In the genomic region with DNA sequence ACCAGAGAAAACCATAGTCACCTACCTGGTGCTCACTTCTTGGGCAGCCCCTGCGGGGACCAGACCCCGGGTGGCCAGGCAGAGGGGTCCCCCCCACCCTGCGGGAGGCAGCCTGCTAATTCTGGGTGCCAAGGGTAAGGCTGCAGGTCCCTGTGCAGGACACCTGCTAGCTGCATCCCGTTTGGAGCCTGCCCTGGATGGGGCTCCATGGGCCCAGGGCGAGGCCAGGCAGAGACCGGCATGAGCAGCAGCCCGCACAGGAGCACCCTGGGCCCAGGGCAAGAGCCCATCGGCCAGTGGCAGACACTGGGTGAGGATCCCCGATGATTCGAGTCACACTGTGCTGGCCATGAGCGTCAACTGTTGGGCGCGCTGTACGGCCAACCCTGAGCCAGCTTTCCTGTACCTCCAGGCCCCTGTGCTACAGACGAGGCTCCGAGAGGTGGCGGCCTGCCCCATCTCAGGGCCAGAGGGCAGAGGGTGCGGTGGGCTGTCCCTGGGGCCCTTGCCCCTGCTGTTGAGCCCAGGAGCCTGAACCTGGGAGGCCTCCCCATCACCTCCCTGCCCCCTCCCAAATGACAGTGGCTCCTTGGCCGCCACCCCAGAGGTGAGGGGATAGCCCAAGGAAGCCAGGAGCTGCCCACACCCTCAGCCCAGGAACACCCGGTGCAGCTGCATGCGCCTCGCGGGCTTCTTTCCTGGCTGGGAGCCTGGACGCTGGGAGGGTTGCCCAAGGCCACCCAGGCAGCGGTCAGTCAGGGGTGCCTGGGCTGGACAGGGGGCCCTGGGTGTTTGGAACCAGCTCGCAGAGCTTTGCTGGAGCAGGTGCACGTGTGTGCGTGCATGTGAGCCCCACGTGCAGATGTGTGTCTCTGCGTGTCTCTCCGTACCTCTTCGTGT, we compare ENCODE assay signal across 11 cellular contexts. TPM values are rescaled to one million over a fixed set of nuclear protein-coding genes. Genes with fewer than 3 reads are reported as not detected.
DNase-seq lines count a peak whose midpoint lies in the region; ATAC-seq, FAIRE-seq and TF ChIP-seq lines count a peak whose summit lies in the region.
"Had no signal": no experiment of that assay in that cellular context is flagged by ENCODE, and none has a peak within 500 bp of the region (broad histone marks: within the 10 kb centered on the region; RNA-seq: fewer than 3 reads in every experiment).

No MANE protein-coding gene starts in this region.

- TF ChIP-seq POLR2A in H1 (IDR thresholded peaks at IDR 0.05; ENCODE audit: control extremely low read depth in 1 of 2, low read depth in 2 of 2, low read length in 2 of 2) (no peak), thyroid gland (IDR thresholded peaks at IDR 0.05) (no peak)

- H3K4me3 ChIP-seq in H1 (ENCODE audit: extremely low read depth in 1 of 4, insufficient read depth in 2 of 4, low read depth in 3 of 4, low read length in 4 of 4) (no peak overlapping the region), thyroid gland (replicated peaks in 1 of 3) (no peak overlapping the region)

- H2AFZ ChIP-seq in H1 (ENCODE audit: low read length): no peak overlapping the region

- FAIRE-seq in H1 (lab: Jason Lieb, UNC): no peak

- peak overlapping the region; percentile 74 for H4K91ac ChIP-seq in H1 (replicated peaks; ENCODE audit: insufficient read length, low read length)

- no peak overlapping the region for H3K27ac Mint-ChIP-seq in mesothelial cell of epicardium
- no peak overlapping the region for H3K27ac Mint-ChIP-seq in stimulated activated memory B cell treated with anti-CD40 and anti-IgM and Interleukin-4, amounts not matched to agents 10 μg/mL and 1 μg/mL and 100 μg/mL, for 72 hours
- H3K27ac Mint-ChIP-seq: activated CD4-positive, alpha-beta T cell treated with anti-CD3 and anti-CD28 coated beads, Interleukin-2, amount 10 ng/mL, durations not matched to agents 24 days and 14 days had no signal

- H3K27me3 ChIP-seq in H1 (replicated peaks in 1 of 4; ENCODE audit: control insufficient read depth in 3 of 4, extremely low read depth in 1 of 4, insufficient read depth in 3 of 4, low read length in 3 of 4) (0 out of 7 replicates have a peak, but pooled peaks cover 0 to 3% (median 0%) of the 10 kb centered on the region in 4 experiments), thyroid gland (no peaks in the 10 kb centered on the region)

- H3K14ac ChIP-seq in H1 (ENCODE audit: insufficient read length): no peak overlapping the region

- no peak overlapping the region for H3K23ac ChIP-seq in H1 (ENCODE audit: insufficient read length)

- H3K4me1 ChIP-seq in H1 (replicated peaks in 1 of 4; ENCODE audit: control insufficient read depth in 3 of 4, insufficient read depth in 4 of 4, low read length in 3 of 4) (peaks cover 0 to 6% (median 6%) of the 10 kb centered on the region in 4 experiments; a peak in 5 of 7 replicates), thyroid gland (peaks cover 2 to 40% of the 10 kb centered on the region in 2 donors)

- H2BK120ac ChIP-seq in H1 (replicated peaks; ENCODE audit: low read depth, low read length): no peak overlapping the region

- CTCF ChIA-PET in H1 (lab: Charles Lee; ENCODE audit: partially characterized antibody): interaction anchor here (0.6 to 18.9 kb wide), 21 partner anchors 11 to 194 kb away, joined by 3 to 237 read pairs (median 6); a partner anchor contains a TSS

- peaks cover 5% of the 10 kb centered on the region for H3K4me1 Mint-ChIP-seq in mesothelial cell of epicardium
- H3K4me1 Mint-ChIP-seq in stimulated activated memory B cell treated with anti-CD40 and anti-IgM and Interleukin-4, amounts not matched to agents 10 μg/mL and 1 μg/mL and 100 μg/mL, for 72 hours: no peaks in the 10 kb centered on the region
- H3K4me1 Mint-ChIP-seq: activated CD4-positive, alpha-beta T cell treated with anti-CD3 and anti-CD28 coated beads, Interleukin-2, amount 10 ng/mL, durations not matched to agents 24 days and 14 days had no signal

- H2BK5ac ChIP-seq in H1 (ENCODE audit: low read depth, low read length): peak overlapping the region; percentile 71

- TF ChIP-seq CTCF in H1 (IDR thresholded peaks at IDR 0.05; ENCODE audit: control extremely low read depth in 1 of 3, insufficient read depth in 1 of 3, low read depth in 1 of 3, low read length in 3 of 3): no peak
- no peak for TF ChIP-seq CTCF in mesothelial cell of epicardium (IDR thresholded peaks at IDR 0.05; ENCODE audit: unreplicated experiment)
- TF ChIP-seq CTCF in thyroid gland (IDR thresholded peaks at IDR 0.05): no peak

- no peak overlapping the region for H3K9ac ChIP-seq in H1 (replicated peaks in 1 of 4; ENCODE audit: extremely low read depth in 1 of 4, low read depth in 3 of 4, low read length in 3 of 4)

- TF ChIP-seq EP300 in H1 (IDR thresholded peaks at IDR 0.05; ENCODE audit: borderline replicate concordance in 1 of 2, low read depth in 2 of 2, low read length in 2 of 2): no peak

- peak; percentile 27 to 39; a peak in 2 of 4 replicates for TF ChIP-seq RAD21 in H1 (IDR thresholded peaks at IDR 0.05 in 1 of 2, conservative IDR thresholded peaks at IDR 0.05 in 1 of 2; ENCODE audit: low read depth in 2 of 2, low read length in 2 of 2)

- no peaks in the 10 kb centered on the region for H3K79me1 ChIP-seq in H1 (ENCODE audit: low read depth, low read length)

- H2AK5ac ChIP-seq in H1 (ENCODE audit: low read depth, low read length): peak overlapping the region; percentile 95

- no peak overlapping the region; the same call in 1 of the 2 replicates for H3K18ac ChIP-seq in H1 (ENCODE audit: extremely low read depth, low read length)

- H4K20me1 ChIP-seq in H1 (replicated peaks in 1 of 2; ENCODE audit: control insufficient read depth in 1 of 2, insufficient read depth in 2 of 2, low read length in 2 of 2): no peaks in the 10 kb centered on the region

- no peaks in the 10 kb centered on the region for H3K79me2 ChIP-seq in H1 (ENCODE audit: control insufficient read depth in 1 of 2, insufficient read depth in 2 of 2, low read length in 2 of 2)

- intact Hi-C loops in thyroid gland (cut with DNase I): loop anchor here (2.0 to 5.0 kb wide), 2 partner anchors 61 to 153 kb away; a partner anchor contains a TSS

- H3K27me3 Mint-ChIP-seq in mesothelial cell of epicardium (ENCODE audit: low read depth): peaks cover 13% of the 10 kb centered on the region
- peaks cover 90% of the 10 kb centered on the region for H3K27me3 Mint-ChIP-seq in stimulated activated memory B cell treated with anti-CD40 and anti-IgM and Interleukin-4, amounts not matched to agents 10 μg/mL and 1 μg/mL and 100 μg/mL, for 72 hours

- H3K27ac ChIP-seq in H1 (ENCODE audit: low read depth, low read length): no peak overlapping the region
- H3K27ac ChIP-seq in thyroid gland: no peak overlapping the region

- no peak overlapping the region for H4K5ac ChIP-seq in H1 (ENCODE audit: insufficient read length, low read depth, low read length)

- ATAC-seq in stimulated activated memory B cell treated with anti-CD40 and anti-IgM and Interleukin-4, amounts not matched to agents 10 μg/mL and 1 μg/mL and 100 μg/mL, for 72 hours: no peak
- no peak for ATAC-seq in GM18868 (IDR thresholded peaks at IDR 0.05; ENCODE audit: unreplicated experiment)

- no peaks in the 10 kb centered on the region for H3K9me3 Mint-ChIP-seq in mesothelial cell of epicardium
- H3K9me3 Mint-ChIP-seq in stimulated activated memory B cell treated with anti-CD40 and anti-IgM and Interleukin-4, amounts not matched to agents 10 μg/mL and 1 μg/mL and 100 μg/mL, for 72 hours: no peaks in the 10 kb centered on the region
- H3K9me3 Mint-ChIP-seq: activated CD4-positive, alpha-beta T cell treated with anti-CD3 and anti-CD28 coated beads, Interleukin-2, amount 10 ng/mL, durations not matched to agents 24 days and 14 days had no signal

- POLR2A ChIA-PET in H1 (lab: Charles Lee; ENCODE audit: partially characterized antibody): interaction anchor here (0.6 to 2.4 kb wide), 2 partner anchors 60 to 75 kb away, joined by 5 to 8 read pairs; a partner anchor contains a TSS

- peak overlapping the region; percentile 80; the same call in 1 of the 2 replicates for H2BK12ac ChIP-seq in H1 (ENCODE audit: low read depth, low read length)

- H3K36me3 Mint-ChIP-seq in mesothelial cell of epicardium: no peaks in the 10 kb centered on the region
- no peaks in the 10 kb centered on the region for H3K36me3 Mint-ChIP-seq in stimulated activated memory B cell treated with anti-CD40 and anti-IgM and Interleukin-4, amounts not matched to agents 10 μg/mL and 1 μg/mL and 100 μg/mL, for 72 hours

- H3K56ac ChIP-seq in H1 (replicated peaks; ENCODE audit: insufficient read length, low read depth, low read length): no peak overlapping the region

- 0 out of 2 replicates have a peak overlapping the region, but pooled peaks have one; percentile 46 for H2BK15ac ChIP-seq in H1 (ENCODE audit: low read length)

- no peak overlapping the region for H3K4ac ChIP-seq in H1 (replicated peaks; ENCODE audit: insufficient read length, low read depth, low read length)

- peak overlapping the region; percentile 20 for H3K4me3 Mint-ChIP-seq in mesothelial cell of epicardium
- no peak overlapping the region for H3K4me3 Mint-ChIP-seq in stimulated activated memory B cell treated with anti-CD40 and anti-IgM and Interleukin-4, amounts not matched to agents 10 μg/mL and 1 μg/mL and 100 μg/mL, for 72 hours
- H3K4me3 Mint-ChIP-seq: activated CD4-positive, alpha-beta T cell treated with anti-CD3 and anti-CD28 coated beads, Interleukin-2, amount 10 ng/mL, durations not matched to agents 24 days and 14 days had no signal

- no peaks in the 10 kb centered on the region for H3K9me3 ChIP-seq in H1 (ENCODE audit: insufficient read depth in 2 of 2, low read depth in 1 of 2, low read length in 1 of 2)
- no peaks in the 10 kb centered on the region for H3K9me3 ChIP-seq in thyroid gland

- H3K36me3 ChIP-seq in H1 (ENCODE audit: control insufficient read depth in 2 of 4, insufficient read depth in 4 of 4, low read length in 3 of 4) (no peaks in the 10 kb centered on the region; a peak in 1 of 8 replicates), thyroid gland (no peaks in the 10 kb centered on the region)

- H3K23me2 ChIP-seq in H1 (ENCODE audit: low read depth, low read length): peaks cover 2% of the 10 kb centered on the region; the same call in 1 of the 2 replicates

- no peak overlapping the region for H4K8ac ChIP-seq in H1 (ENCODE audit: extremely low read depth, insufficient read depth, low read length)

- 90% methylated on average over 31 of the region's 32 CpGs; no CpG with 5 or more reads in 1 of the 2 experiments for WGBS in H1 (ENCODE audit: extremely low coverage in 1 of 2, insufficient coverage in 1 of 2, insufficient read length in 1 of 2, insufficient replicate concordance in 2 of 2, low coverage in 1 of 2, low lambda C conversion rate in 2 of 2, missing lambda C conversion rate in 1 of 2), 2 experiments
- WGBS in thyroid gland, 2 donors: 70 to 83% methylated on average over 8 to 17 of the region's 32 CpGs

- H2BK20ac ChIP-seq in H1 (ENCODE audit: low read length): no peak overlapping the region

- no peak overlapping the region for H3K4me2 ChIP-seq in H1 (ENCODE audit: insufficient read depth in 1 of 2, low read depth in 2 of 2, low read length in 2 of 2)

- DNase-seq in activated CD8-positive, alpha-beta memory T cell treated with anti-CD3 and anti-CD28 coated beads, Interleukin-2, amount 50 U/mL, for 48 hours: peak; percentile 44
- no peak for DNase-seq in activated CD8-positive, alpha-beta memory T cell treated with anti-CD3 and anti-CD28 coated beads, Interleukin-2, amount 50 U/mL, for 4 hours
- DNase-seq in H1 (ENCODE audit: low read depth in 1 of 2, low spot score in 2 of 2) (no peak), mesothelial cell of epicardium (ENCODE audit: low spot score in 2 of 2, unreplicated experiment in 2 of 2) (peak in 1 of 2 experiments; percentile 17), thyroid gland (peak; percentile 58 to 61), NCI-H82 treated with DMSO at 0.1 percent for 48 hours (lab: John Stamatoyannopoulos, UW; ENCODE audit: unreplicated experiment) (no peak)
- DNase-seq: activated CD4-positive, alpha-beta T cell treated with anti-CD3 and anti-CD28 coated beads, Interleukin-2, amount 10 ng/mL, durations not matched to agents 24 days and 14 days; cortex of kidney; NCI-H2107 had no signal

RNA-seq across cellular contexts. Expression of a gene that starts 47.7 kb away (rescaled TPM):
- 0.71 and 1.3 TPM in 2 replicates for total RNA-seq in H1 (2021; fragmentation: NEBNext Ultra II Directional; extraction: Animal tissue kit (Norgen Biotek cat#: 25700))
- polyA plus RNA-seq in H1 (2011; rRNA removed): 0.41 and 0.89 TPM in 2 replicates
- polyA plus RNA-seq in H1 (2011; cell fraction: cytosol; rRNA removed): 0.88 TPM
- 4.4 TPM for polyA plus RNA-seq in H1 (2011; cell fraction: nucleus; rRNA removed)
- 0.60 to 1.6 TPM (median 0.87 TPM) in 4 replicates for polyA plus RNA-seq in H1 (2012, experiment 1 of 2)
- polyA plus RNA-seq in H1 (2012, experiment 2 of 2): 0.45 TPM
- polyA plus RNA-seq in H1 (2013, experiment 1 of 2): 0.63 TPM
- 0.57 TPM for polyA plus RNA-seq in H1 (2013, experiment 2 of 2)
- polyA minus RNA-seq in H1 (2011; rRNA and poly(A)+ RNA removed): 0.63 and 0.91 TPM in 2 replicates
- polyA minus RNA-seq in H1 (2011; cell fraction: cytosol; rRNA and poly(A)+ RNA removed): not detected
- polyA minus RNA-seq in H1 (2011; cell fraction: nucleus; rRNA and poly(A)+ RNA removed): 1.9 TPM
- total RNA-seq in mesothelial cell of epicardium: 1.9 to 2.4 TPM (median 2.3 TPM) in 3 replicates
- total RNA-seq in thyroid gland: 1 to 10 TPM in 3 of 4 donors, under 1 TPM in 1; 0.54 to 5.2 (median 1.5) TPM

Comparison
In these comparisons a context has a peak if more than half of its experiments do, and no peak if none do; other contexts are left out.
1. DNase-seq: peak in activated CD8-positive, alpha-beta memory T cell treated with anti-CD3 and anti-CD28 coated beads, Interleukin-2, amount 50 U/mL, for 48 hours (single experiment) and thyroid gland (2 of 2); none in activated CD8-positive, alpha-beta memory T cell treated with anti-CD3 and anti-CD28 coated beads, Interleukin-2, amount 50 U/mL, for 4 hours (single experiment), H1 (0 of 2) and NCI-H82 treated with DMSO at 0.1 percent for 48 hours (single experiment).